ENCODE assay signal across 26 cellular contexts in genomic region chr11:108851781-108852180, GRCh38.
"Had no signal": no experiment of that assay in that cellular context is flagged by ENCODE, and none has a peak within 500 bp of the region (broad histone marks: within the 10 kb centered on the region; RNA-seq: fewer than 3 reads in every experiment).

No MANE protein-coding gene starts in this region.

- H3K9me3 ChIP-seq: esophagus squamous epithelium, gastroesophageal sphincter, left ventricle myocardium inferior, lower lobe of right lung, neutrophil, psoas muscle, right lobe of liver, spleen, tibial artery, upper lobe of left lung, uterus had no signal

- H3K27me3 ChIP-seq: esophagus squamous epithelium, gastroesophageal sphincter, neutrophil, right lobe of liver, spleen, tibial artery, upper lobe of left lung, uterus had no signal

- H3K27ac Mint-ChIP-seq: dendritic cell treated with granulocyte-macrophage colony-stimulating factor and Interleukin-4, amounts not matched to agents 40 ng/mL and 50 ng/mL, for 4 days; immature natural killer cell; nephron progenitor cell; stimulated activated naive CD8-positive, alpha-beta T cell treated with anti-CD3 and anti-CD28 coated beads, Interleukin-15, Interleukin-2, amounts not matched to agents 100 ng/mL and 50 ng/mL, for 24 hours had no signal

- H3K36me3 ChIP-seq: esophagus squamous epithelium, gastroesophageal sphincter, left ventricle myocardium inferior, lower lobe of right lung, neutrophil, right lobe of liver, tibial artery, upper lobe of left lung, uterus had no signal

- ATAC-seq: effector memory CD8-positive, alpha-beta T cell; gastroesophageal sphincter; left cardiac atrium; lower lobe of right lung; psoas muscle; right lobe of liver; stimulated activated memory B cell treated with anti-CD40 and anti-IgM and Interleukin-4, amounts not matched to agents 10 μg/mL and 1 μg/mL and 100 μg/mL, for 72 hours had no signal

- H3K4me3 ChIP-seq: esophagus squamous epithelium, gastroesophageal sphincter, left ventricle myocardium inferior, lower lobe of right lung, psoas muscle, right lobe of liver, spleen, tibial artery, upper lobe of left lung, uterus had no signal

- DNase-seq: effector memory CD8-positive, alpha-beta T cell; esophagus squamous epithelium; foreskin fibroblast; immature natural killer cell; kidney; left cardiac atrium; left ventricle myocardium inferior; lower lobe of right lung; mesenchymal stem cell; midbrain; nephron progenitor cell; psoas muscle; retina; right lobe of liver; spleen; stimulated activated CD4-positive, alpha-beta T cell treated with anti-CD3 and anti-CD28 coated beads, Interleukin-15, amount 100 ng/mL, for 24 hours; stimulated activated CD4-positive, alpha-beta T cell treated with anti-CD3 and anti-CD28 coated beads, Interleukin-1b, Interleukin-23, amount 100 ng/mL, for 48 hours; stimulated activated CD4-positive, alpha-beta T cell treated with anti-CD3 and anti-CD28 coated beads, Interleukin-4, amount 100 ng/mL, for 24 hours; tibial artery; upper lobe of left lung; uterus had no signal

- H3K27me3 Mint-ChIP-seq: dendritic cell treated with granulocyte-macrophage colony-stimulating factor and Interleukin-4, amounts not matched to agents 40 ng/mL and 50 ng/mL, for 4 days; effector memory CD8-positive, alpha-beta T cell; stimulated activated memory B cell treated with anti-CD40 and anti-IgM and Interleukin-4, amounts not matched to agents 10 μg/mL and 1 μg/mL and 100 μg/mL, for 72 hours; stimulated activated naive CD8-positive, alpha-beta T cell treated with anti-CD3 and anti-CD28 coated beads, Interleukin-15, Interleukin-2, amounts not matched to agents 100 ng/mL and 50 ng/mL, for 24 hours had no signal

- H3K4me3 Mint-ChIP-seq: dendritic cell treated with granulocyte-macrophage colony-stimulating factor and Interleukin-4, amounts not matched to agents 40 ng/mL and 50 ng/mL, for 4 days; effector memory CD8-positive, alpha-beta T cell; immature natural killer cell; nephron progenitor cell; stimulated activated memory B cell treated with anti-CD40 and anti-IgM and Interleukin-4, amounts not matched to agents 10 μg/mL and 1 μg/mL and 100 μg/mL, for 72 hours; stimulated activated naive CD8-positive, alpha-beta T cell treated with anti-CD3 and anti-CD28 coated beads, Interleukin-15, Interleukin-2, amounts not matched to agents 100 ng/mL and 50 ng/mL, for 24 hours had no signal

- H3K27ac ChIP-seq: esophagus squamous epithelium, gastroesophageal sphincter, left ventricle myocardium inferior, lower lobe of right lung, neutrophil, psoas muscle, right lobe of liver, spleen, tibial artery, upper lobe of left lung, uterus had no signal

- H3K9me3 Mint-ChIP-seq: dendritic cell treated with granulocyte-macrophage colony-stimulating factor and Interleukin-4, amounts not matched to agents 40 ng/mL and 50 ng/mL, for 4 days; effector memory CD8-positive, alpha-beta T cell; immature natural killer cell; nephron progenitor cell; stimulated activated memory B cell treated with anti-CD40 and anti-IgM and Interleukin-4, amounts not matched to agents 10 μg/mL and 1 μg/mL and 100 μg/mL, for 72 hours; stimulated activated naive CD8-positive, alpha-beta T cell treated with anti-CD3 and anti-CD28 coated beads, Interleukin-15, Interleukin-2, amounts not matched to agents 100 ng/mL and 50 ng/mL, for 24 hours had no signal
